In genomic region chr3:2653706-2654105, GRCh38 we compare ENCODE assay signal across 29 cellular contexts.
"Had no signal": no experiment of that assay in that cellular context is flagged by ENCODE, and none has a peak within 500 bp of the region (broad histone marks: within the 10 kb centered on the region; RNA-seq: fewer than 3 reads in every experiment).

No MANE protein-coding gene starts in this region.

- H3K27me3 ChIP-seq: ascending aorta, cardiac muscle cell, colonic mucosa, neural progenitor cell, spleen, suprapubic skin, tibial artery, upper lobe of right lung had no signal

- H2AFZ ChIP-seq: neural progenitor cell had no signal

- H3K36me3 ChIP-seq: ascending aorta, cardiac muscle cell, colonic mucosa, neural progenitor cell, spleen, suprapubic skin, tibial artery, upper lobe of right lung had no signal

- H3K27me3 Mint-ChIP-seq: activated CD4-positive, alpha-beta T cell treated with anti-CD3 and anti-CD28 coated beads, Interleukin-2, amount 10 ng/mL, durations not matched to agents 24 days and 14 days; activated naive CD8-positive, alpha-beta T cell treated with anti-CD3 and anti-CD28 coated beads for 36 hours; brain had no signal

- H3K9me3 ChIP-seq: colonic mucosa, suprapubic skin, upper lobe of right lung had no signal

- H3K4me1 ChIP-seq: colonic mucosa, spleen, suprapubic skin, upper lobe of right lung had no signal

- H3K27ac Mint-ChIP-seq: activated CD4-positive, alpha-beta memory T cell treated with anti-CD3 and anti-CD28 coated beads for 36 hours; activated CD4-positive, alpha-beta T cell treated with anti-CD3 and anti-CD28 coated beads, Interleukin-2, amount 10 ng/mL, durations not matched to agents 24 days and 14 days; activated naive CD4-positive, alpha-beta T cell treated with anti-CD3 and anti-CD28 coated beads for 36 hours; activated naive CD8-positive, alpha-beta T cell treated with anti-CD3 and anti-CD28 coated beads for 36 hours; activated T-helper 1 cell treated with anti-CD3 and anti-CD28 coated beads, Interleukin-12 subunit alpha, Interleukin-12 subunit beta, Interleukin-2, Interleukin-4 antibody, amounts not matched to agents 30 ng/mL and 10 ng/mL and 1 ng/mL, durations not matched to agents 14 hours and 24 hours and 36 hours; brain; naive thymus-derived CD8-positive, alpha-beta T cell; neural progenitor cell had no signal

- H3K9ac ChIP-seq: neural progenitor cell had no signal

- H3K27ac ChIP-seq: ascending aorta, colonic mucosa, neural progenitor cell, spleen, suprapubic skin, tibial artery, upper lobe of right lung had no signal

- DNase-seq: activated CD4-positive, alpha-beta memory T cell treated with anti-CD3 and anti-CD28 coated beads for 36 hours; activated CD4-positive, alpha-beta T cell treated with anti-CD3 and anti-CD28 coated beads, Interleukin-2, amount 10 ng/mL, durations not matched to agents 24 days and 14 days; activated CD4-positive, CD25-positive, alpha-beta regulatory T cell treated with anti-CD3 and anti-CD28 coated beads, Interleukin-2, amount 50 U/mL, for 72 hours; activated CD8-positive, alpha-beta memory T cell treated with anti-CD3 and anti-CD28 coated beads, Interleukin-2, amount 50 U/mL, for 4 hours; activated effector memory CD4-positive, alpha-beta T cell treated with anti-CD3 and anti-CD28 coated beads, Interleukin-2, amount 50 U/mL, for 16 hours; activated naive CD4-positive, alpha-beta T cell treated with anti-CD3 and anti-CD28 coated beads for 36 hours; activated naive CD8-positive, alpha-beta T cell treated with anti-CD3 and anti-CD28 coated beads for 36 hours; activated T-cell treated with anti-CD3 and anti-CD28 coated beads, Interleukin-2, amount 50 U/mL, for 1 hour; cerebellar nuclear complex; colonic mucosa; effector CD8-positive, alpha-beta T cell; erythroblast; foreskin melanocyte; left cardiac atrium; mammary epithelial cell; naive thymus-derived CD8-positive, alpha-beta T cell; occipital lobe; right cardiac atrium; spleen; stimulated activated naive CD4-positive, alpha-beta T cell; T-helper 2 cell; tibial artery; upper lobe of right lung had no signal

- H3K36me3 Mint-ChIP-seq: activated CD4-positive, alpha-beta memory T cell treated with anti-CD3 and anti-CD28 coated beads for 36 hours; activated naive CD8-positive, alpha-beta T cell treated with anti-CD3 and anti-CD28 coated beads for 36 hours; brain; naive thymus-derived CD8-positive, alpha-beta T cell had no signal

- H3K4me2 ChIP-seq: neural progenitor cell had no signal

- H3K4me3 ChIP-seq: ascending aorta, cardiac muscle cell, colonic mucosa, neural progenitor cell, spleen, suprapubic skin, tibial artery, upper lobe of right lung had no signal

- ATAC-seq: left cardiac atrium; naive thymus-derived CD8-positive, alpha-beta T cell; right cardiac atrium; upper lobe of right lung had no signal

- H3K4me3 Mint-ChIP-seq: activated CD4-positive, alpha-beta memory T cell treated with anti-CD3 and anti-CD28 coated beads for 36 hours; activated CD4-positive, alpha-beta T cell treated with anti-CD3 and anti-CD28 coated beads, Interleukin-2, amount 10 ng/mL, durations not matched to agents 24 days and 14 days; activated naive CD4-positive, alpha-beta T cell treated with anti-CD3 and anti-CD28 coated beads for 36 hours; activated naive CD8-positive, alpha-beta T cell treated with anti-CD3 and anti-CD28 coated beads for 36 hours; activated T-helper 1 cell treated with anti-CD3 and anti-CD28 coated beads, Interleukin-12 subunit alpha, Interleukin-12 subunit beta, Interleukin-2, Interleukin-4 antibody, amounts not matched to agents 30 ng/mL and 10 ng/mL and 1 ng/mL, durations not matched to agents 14 hours and 24 hours and 36 hours; brain; naive thymus-derived CD8-positive, alpha-beta T cell; neural progenitor cell had no signal

- H3K4me1 Mint-ChIP-seq: activated CD4-positive, alpha-beta T cell treated with anti-CD3 and anti-CD28 coated beads, Interleukin-2, amount 10 ng/mL, durations not matched to agents 24 days and 14 days; activated naive CD8-positive, alpha-beta T cell treated with anti-CD3 and anti-CD28 coated beads for 36 hours; naive thymus-derived CD8-positive, alpha-beta T cell had no signal

- H3K9me3 Mint-ChIP-seq: activated CD4-positive, alpha-beta memory T cell treated with anti-CD3 and anti-CD28 coated beads for 36 hours; activated CD4-positive, alpha-beta T cell treated with anti-CD3 and anti-CD28 coated beads, Interleukin-2, amount 10 ng/mL, durations not matched to agents 24 days and 14 days; activated naive CD8-positive, alpha-beta T cell treated with anti-CD3 and anti-CD28 coated beads for 36 hours; activated T-helper 1 cell treated with anti-CD3 and anti-CD28 coated beads, Interleukin-12 subunit alpha, Interleukin-12 subunit beta, Interleukin-2, Interleukin-4 antibody, amounts not matched to agents 30 ng/mL and 10 ng/mL and 1 ng/mL, durations not matched to agents 14 hours and 24 hours and 36 hours had no signal
